In the genomic region with DNA sequence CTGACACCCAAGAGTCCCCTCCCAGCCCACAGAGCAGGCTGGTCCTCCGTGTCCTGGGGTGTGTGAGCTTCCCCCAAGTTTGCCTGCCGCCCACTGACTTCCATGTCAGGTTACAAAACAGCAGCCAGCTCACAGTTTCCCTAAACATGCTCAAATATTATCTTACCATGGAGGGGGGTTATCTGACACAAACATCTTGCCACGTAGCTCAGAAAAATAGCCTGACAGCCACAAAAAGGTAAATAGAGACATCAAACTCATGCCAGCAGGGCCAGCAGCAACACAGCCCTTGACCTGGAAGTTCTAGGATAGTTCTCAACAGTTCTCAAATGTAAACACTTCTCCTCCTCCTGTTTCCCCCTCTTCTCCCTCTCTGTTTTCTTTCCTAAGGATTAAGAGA, we compare ENCODE assay signal across 22 cellular contexts.
DNase-seq lines count a peak whose midpoint lies in the region; ATAC-seq and TF ChIP-seq lines count a peak whose summit lies in the region.
"Had no signal": no experiment of that assay in that cellular context is flagged by ENCODE, and none has a peak within 500 bp of the region (broad histone marks: within the 10 kb centered on the region; RNA-seq: fewer than 3 reads in every experiment).

No MANE protein-coding gene starts in this region.

- peak overlapping the region; percentile 93 for H2BK20ac ChIP-seq in IMR-90 (ENCODE audit: low read depth, low read length)

- H3K9ac ChIP-seq in IMR-90 (ENCODE audit: low read depth, low read length) (no peak overlapping the region), smooth muscle cell (ENCODE audit: low read depth) (no peak overlapping the region)

- no peaks in the 10 kb centered on the region for H3K27me3 ChIP-seq in IMR-90 (ENCODE audit: control insufficient read depth, insufficient read depth, low read length)
- no peaks in the 10 kb centered on the region for H3K27me3 ChIP-seq in thoracic aorta (replicated peaks; ENCODE audit: insufficient read depth)
- no peaks in the 10 kb centered on the region for H3K27me3 ChIP-seq in Peyer's patch
- no peaks in the 10 kb centered on the region for H3K27me3 ChIP-seq in MG63
- H3K27me3 ChIP-seq in smooth muscle cell (ENCODE audit: low read depth): no peaks in the 10 kb centered on the region

- dilution Hi-C loops in IMR-90 (cut with HindIII; ENCODE audit: low sequenced_read_pairs, unreplicated experiment): no loop called here

- WGBS in IMR-90 (ENCODE audit: extremely low coverage in 2 of 2, insufficient read length in 1 of 2), 2 experiments: no CpG with 5 or more reads among the region's 3 CpGs
- 54% methylated on average over 3 of the region's 3 CpGs for WGBS in smooth muscle cell (ENCODE audit: low lambda C conversion rate)

- intact Hi-C loops in IMR-90 (cut with micrococcal nuclease): no loop called here

- H3K4me3 ChIP-seq in IMR-90 (ENCODE audit: insufficient read depth, low read depth, low read length) (no peak overlapping the region), thoracic aorta (no peak overlapping the region), Peyer's patch (no peak overlapping the region), MG63 (no peak overlapping the region), smooth muscle cell (no peak overlapping the region)
- H3K4me3 ChIP-seq: A549, K562 had no signal

- H2AFZ ChIP-seq in IMR-90 (replicated peaks; ENCODE audit: low read length, poor library complexity): peak overlapping the region; percentile 54
- no peak overlapping the region for H2AFZ ChIP-seq in smooth muscle cell (ENCODE audit: low read depth)

- peak overlapping the region; percentile 93 for H2BK120ac ChIP-seq in IMR-90 (ENCODE audit: low read depth, low read length)

- no peak overlapping the region for H2AK5ac ChIP-seq in IMR-90 (ENCODE audit: low read depth, low read length)

- H3K4ac ChIP-seq in IMR-90 (ENCODE audit: low read depth, low read length): peak overlapping the region; percentile 80

- H3K4me2 ChIP-seq in IMR-90 (ENCODE audit: low read depth, low read length) (no peak overlapping the region), smooth muscle cell (no peak overlapping the region)
- H3K4me2 ChIP-seq: A549 had no signal

- H4K20me1 ChIP-seq in IMR-90 (ENCODE audit: insufficient read depth, low read length) (no peaks in the 10 kb centered on the region), smooth muscle cell (ENCODE audit: low read depth) (no peaks in the 10 kb centered on the region)

- CTCF ChIA-PET in IMR-90 (lab: Yijun Ruan, JAX): interaction anchor here (0.9 to 1.5 kb wide), 2 partner anchors 32 to 57 kb away, joined by 3 to 6 read pairs; no protein-coding TSS in a partner anchor

- H3K14ac ChIP-seq in IMR-90 (replicated peaks; ENCODE audit: low read depth, low read length): peak overlapping the region; percentile 26; the same call in 1 of the 2 replicates

- ATAC-seq in IMR-90 (ENCODE audit: low read depth) (peak; percentile 34), thoracic aorta (ENCODE audit: insufficient number of reproducible peaks, low FRiP score, low read depth) (no peak)
- ATAC-seq: A549, K562, Panc1 had no signal

- H3K23ac ChIP-seq in IMR-90 (ENCODE audit: low read depth, low read length): peak overlapping the region; percentile 2; the same call in 1 of the 2 replicates

- POLR2A ChIA-PET in IMR-90 (lab: Charles Lee; ENCODE audit: unreplicated experiment): no interaction called here

- no peaks in the 10 kb centered on the region for H3K9me3 Mint-ChIP-seq in osteocyte (ENCODE audit: unreplicated experiment)

- H2BK15ac ChIP-seq in IMR-90 (ENCODE audit: low read depth, low read length): peak overlapping the region; percentile 74; the same call in 2 of the 3 replicates

- no peak for TF ChIP-seq RAD21 in IMR-90 (IDR thresholded peaks at IDR 0.05; ENCODE audit: low read length)

- H3K79me2 ChIP-seq in smooth muscle cell (ENCODE audit: low read depth): no peaks in the 10 kb centered on the region

- peak overlapping the region; percentile 81 for H4K91ac ChIP-seq in IMR-90 (ENCODE audit: insufficient read depth, low read depth, low read length)

- TF ChIP-seq CTCF in IMR-90 (conservative IDR thresholded peaks at IDR 0.05; ENCODE audit: low read depth, low read length): no peak
- TF ChIP-seq CTCF in osteocyte (IDR thresholded peaks at IDR 0.05): no peak
- no peak for TF ChIP-seq CTCF in thoracic aorta (IDR thresholded peaks at IDR 0.05)
- no peak for TF ChIP-seq CTCF in Peyer's patch (IDR thresholded peaks at IDR 0.05)
- TF ChIP-seq CTCF in smooth muscle cell (IDR thresholded peaks at IDR 0.05; ENCODE audit: borderline replicate concordance, insufficient read depth, poor library complexity, severe bottlenecking): no peak

- H3K79me1 ChIP-seq in IMR-90 (ENCODE audit: low read depth in 1 of 2, low read length in 2 of 2): no peaks in the 10 kb centered on the region

- peak overlapping the region; percentile 42 for H2BK5ac ChIP-seq in IMR-90 (ENCODE audit: low read depth, low read length, poor library complexity, severe bottlenecking)

- DNase-seq in IMR-90: peak; percentile 50
- peak; percentile 1 for DNase-seq in islet precursor cell
- no peak for DNase-seq in osteocyte (ENCODE audit: extremely low spot score, unreplicated experiment)
- no peak for DNase-seq in thoracic aorta (ENCODE audit: low spot score)
- no peak for DNase-seq in Peyer's patch
- no peak for DNase-seq in MG63
- DNase-seq in smooth muscle cell (lab: John Stamatoyannopoulos, UW; ENCODE audit: unreplicated experiment): no peak
- no peak for DNase-seq in activated naive CD4-positive, alpha-beta T cell (lab: John Stamatoyannopoulos, UW)
- DNase-seq: CD4-positive, CD25-positive, alpha-beta regulatory T cell; COR-L47; DMS79; NCI-H1092; NCI-H1436 treated with DMSO at 0.1 percent for 48 hours; NCI-H1930; NCI-H2227 treated with DMSO at 0.1 percent for 48 hours; NCI-H510A; NCI-H748 treated with DMSO at 0.1 percent for 48 hours; NK-92 treated with Interleukin-12 subunit alpha and Interleukin-12 subunit beta, amount 100 ng/mL, for 24 hours had no signal

- no peaks in the 10 kb centered on the region for H3K36me3 Mint-ChIP-seq in osteocyte (ENCODE audit: unreplicated experiment)
- H3K36me3 Mint-ChIP-seq: CD4-positive, CD25-positive, alpha-beta regulatory T cell had no signal

- peak overlapping the region; percentile 96 for H3K18ac ChIP-seq in IMR-90 (ENCODE audit: low read depth, low read length)

- no peak overlapping the region for H3K56ac ChIP-seq in IMR-90 (ENCODE audit: extremely low read depth, insufficient read depth, low read length)

- in situ Hi-C loops in IMR-90 (cut with MboI; ENCODE audit: low sequenced_read_pairs): no loop called here

- H3K27ac Mint-ChIP-seq in osteocyte (ENCODE audit: unreplicated experiment): peak overlapping the region; percentile 43
- H3K27ac Mint-ChIP-seq: B cell had no signal

- peaks cover 9% of the 10 kb centered on the region for H3K9me1 ChIP-seq in IMR-90 (ENCODE audit: insufficient read depth, low read length)

- H3K27ac ChIP-seq in IMR-90 (ENCODE audit: insufficient read depth, low read length): peak overlapping the region; percentile 34; the same call in 1 of the 2 replicates
- peak overlapping the region; percentile 70 to 90 for H3K27ac ChIP-seq in thoracic aorta
- H3K27ac ChIP-seq in Peyer's patch: no peak overlapping the region
- no peak overlapping the region for H3K27ac ChIP-seq in smooth muscle cell (ENCODE audit: low read depth)
- H3K27ac ChIP-seq: A549 had no signal

- H3K4me1 Mint-ChIP-seq in osteocyte (ENCODE audit: unreplicated experiment): peaks cover 55% of the 10 kb centered on the region

- H2AK9ac ChIP-seq in IMR-90 (replicated peaks; ENCODE audit: low read depth, low read length, poor library complexity): peak overlapping the region; percentile 29

- H3K36me3 ChIP-seq in IMR-90 (ENCODE audit: control insufficient read depth, insufficient read depth, low read length): no peaks in the 10 kb centered on the region
- H3K36me3 ChIP-seq in thoracic aorta: no peaks in the 10 kb centered on the region
- no peaks in the 10 kb centered on the region for H3K36me3 ChIP-seq in Peyer's patch
- no peaks in the 10 kb centered on the region for H3K36me3 ChIP-seq in MG63
- no peaks in the 10 kb centered on the region for H3K36me3 ChIP-seq in smooth muscle cell (ENCODE audit: low read depth)

- H4K8ac ChIP-seq in IMR-90 (ENCODE audit: low read depth in 2 of 2, low read length in 2 of 2): peak overlapping the region; percentile 27 to 59; a peak in 3 of 4 replicates

- H4K5ac ChIP-seq in IMR-90 (ENCODE audit: low read depth, low read length): peak overlapping the region; percentile 58; the same call in 1 of the 2 replicates

- no TSS peak for BruUV-seq in IMR-90 (replicated peaks; lab: Mats Ljungman, UMichigan)

- no peak for TF ChIP-seq POLR2A in IMR-90 (IDR thresholded peaks at IDR 0.05; ENCODE audit: low read depth, low read length)
- no peak for TF ChIP-seq POLR2A in Peyer's patch (IDR thresholded peaks at IDR 0.05)

- no peak overlapping the region for H3K4me3 Mint-ChIP-seq in osteocyte (ENCODE audit: unreplicated experiment)
- H3K4me3 Mint-ChIP-seq: B cell; CD4-positive, CD25-positive, alpha-beta regulatory T cell had no signal

- H3K9me3 ChIP-seq in IMR-90 (ENCODE audit: control insufficient read depth, insufficient read depth, low read length): no peaks in the 10 kb centered on the region
- H3K9me3 ChIP-seq in thoracic aorta: no peaks in the 10 kb centered on the region
- no peaks in the 10 kb centered on the region for H3K9me3 ChIP-seq in Peyer's patch
- H3K9me3 ChIP-seq in MG63: no peaks in the 10 kb centered on the region
- no peaks in the 10 kb centered on the region for H3K9me3 ChIP-seq in smooth muscle cell (replicated peaks; ENCODE audit: low read depth)
- H3K9me3 ChIP-seq: A549 had no signal

- H3K4me1 ChIP-seq in IMR-90 (ENCODE audit: control insufficient read depth, insufficient read depth, low read length) (peaks cover 18% of the 10 kb centered on the region), thoracic aorta (ENCODE audit: control insufficient read depth in 1 of 2, low read depth in 2 of 2) (peaks cover 25 to 46% of the 10 kb centered on the region in 2 donors), Peyer's patch (no peaks in the 10 kb centered on the region), smooth muscle cell (ENCODE audit: low read depth) (peaks cover 21% of the 10 kb centered on the region)

- no peaks in the 10 kb centered on the region for H3K27me3 Mint-ChIP-seq in osteocyte (ENCODE audit: unreplicated experiment)
- H3K27me3 Mint-ChIP-seq: CD4-positive, CD25-positive, alpha-beta regulatory T cell had no signal

- peaks cover 20% of the 10 kb centered on the region for H3F3A ChIP-seq in smooth muscle cell (ENCODE audit: low read depth)

TF ChIP-seq in IMR-90, 13 proteins besides CTCF, POLR2A, EP300 and RAD21 (continues in another document):
- TF ChIP-seq CEBPB (IDR thresholded peaks at IDR 0.05; ENCODE audit: low read depth, low read length) (0 out of 2 replicates have a peak, but pooled peaks have one; percentile 5), BHLHE40 (IDR thresholded peaks at IDR 0.05; ENCODE audit: low read depth, low read length) (no peak), RCOR1 (IDR thresholded peaks at IDR 0.05; ENCODE audit: insufficient replicate concordance, low read length) (no peak)

Comparison
In these comparisons a context has a peak if more than half of its experiments do, and no peak if none do; other contexts are left out.
1. DNase-seq: peak in IMR-90 (single experiment) and islet precursor cell (single experiment); none in osteocyte (single experiment), thoracic aorta (single experiment), Peyer's patch (0 of 3), MG63 (single experiment), smooth muscle cell (single experiment) and activated naive CD4-positive, alpha-beta T cell (0 of 4).
2. H3K27ac ChIP-seq: peak in IMR-90 (single experiment) and thoracic aorta (2 of 2); none in Peyer's patch (0 of 4) and smooth muscle cell (single experiment).